ENCODE assay signal across 13 cellular contexts in the genomic region with DNA sequence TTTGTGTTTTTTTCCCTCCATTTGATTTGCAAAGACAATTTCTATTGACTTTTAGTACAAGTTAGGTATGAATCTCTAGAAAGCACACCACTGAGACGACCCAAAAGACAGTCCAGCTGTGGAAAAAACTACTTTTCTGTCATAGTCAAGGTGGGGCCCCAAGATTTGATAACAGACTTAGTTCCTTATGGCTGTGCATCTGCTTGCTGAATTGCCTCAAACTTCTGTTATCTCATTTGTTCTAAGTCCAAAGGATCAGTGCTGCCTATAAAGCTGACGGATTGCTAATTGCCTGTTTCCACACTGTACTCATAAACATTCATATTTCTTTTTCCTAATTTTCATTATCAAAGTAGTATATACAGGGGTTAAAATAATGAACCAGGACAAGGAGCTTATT.
DNase-seq lines count a peak whose midpoint lies in the region; ATAC-seq lines count a peak whose summit lies in the region.
"Had no signal": no experiment of that assay in that cellular context is flagged by ENCODE, and none has a peak within 500 bp of the region (broad histone marks: within the 10 kb centered on the region; RNA-seq: fewer than 3 reads in every experiment).

No MANE protein-coding gene starts in this region.

- no peak overlapping the region for H2AK5ac ChIP-seq in mesendoderm (ENCODE audit: low read length)

- no peak overlapping the region for H3K23ac ChIP-seq in mesendoderm (ENCODE audit: low read length)

- no peak overlapping the region for H2BK15ac ChIP-seq in mesendoderm (replicated peaks; ENCODE audit: low read depth)

- no CpG with 5 or more reads among the region's 2 CpGs for WGBS in mesendoderm (ENCODE audit: extremely low coverage, insufficient coverage, low lambda C conversion rate)

- H3K36me3 ChIP-seq in HUES48 (ENCODE audit: control insufficient read depth, insufficient read depth, low read length) (no peaks in the 10 kb centered on the region), iPS-18a (ENCODE audit: control insufficient read depth, low read depth, low read length) (no peaks in the 10 kb centered on the region), skeletal muscle satellite cell (ENCODE audit: insufficient read depth, low read length) (no peaks in the 10 kb centered on the region), mesendoderm (ENCODE audit: control insufficient read depth, insufficient read depth, low read length) (no peaks in the 10 kb centered on the region)
- H3K36me3 ChIP-seq: gastroesophageal sphincter had no signal

- no peak overlapping the region for H2BK5ac ChIP-seq in mesendoderm (ENCODE audit: low read length)

- H3K4me3 ChIP-seq in HUES48 (ENCODE audit: low read depth, low read length) (no peak overlapping the region; the same call in 1 of the 2 replicates), iPS-18a (ENCODE audit: low read length) (peak overlapping the region; percentile 31), skeletal muscle satellite cell (ENCODE audit: low read length) (no peak overlapping the region), mesendoderm (ENCODE audit: low read length) (no peak overlapping the region)
- H3K4me3 ChIP-seq: gastroesophageal sphincter had no signal

- DNase-seq in NCI-H2081 (lab: John Stamatoyannopoulos, UW): no peak
- no peak for DNase-seq in mesendoderm
- DNase-seq: activated CD4-positive, alpha-beta T cell treated with anti-CD3 and anti-CD28 coated beads, Interleukin-2, amount 50 U/mL, for 4 hours; activated T-cell treated with anti-CD3 and anti-CD28 coated beads, Interleukin-2, amount 50 U/mL, for 4 hours; central memory CD4-positive, alpha-beta T cell; immature natural killer cell had no signal

- no peak overlapping the region for H4K5ac ChIP-seq in mesendoderm (ENCODE audit: low read length)

- H3K4me2 ChIP-seq in skeletal muscle satellite cell (ENCODE audit: low read length) (peak overlapping the region; percentile 75), mesendoderm (ENCODE audit: low read length) (no peak overlapping the region)

- no peak overlapping the region for H3K56ac ChIP-seq in mesendoderm (ENCODE audit: low read length)

- H3K9ac ChIP-seq in HUES48 (ENCODE audit: low read depth, low read length) (peak overlapping the region; percentile 1; the same call in 1 of the 2 replicates), iPS-18a (ENCODE audit: low read length) (peak overlapping the region; percentile 36), skeletal muscle satellite cell (ENCODE audit: low read depth, low read length) (peak overlapping the region; percentile 62), mesendoderm (ENCODE audit: low read length) (no peak overlapping the region)

- ATAC-seq in HG02678 (IDR thresholded peaks at IDR 0.05; ENCODE audit: unreplicated experiment) (no peak), GM18861 (IDR thresholded peaks at IDR 0.05; ENCODE audit: unreplicated experiment) (no peak)
- ATAC-seq: activated T-cell treated with anti-CD3 and anti-CD28 coated beads, Interleukin-2, amount 50 U/mL, for 4 hours; gastroesophageal sphincter had no signal

- peaks cover 50% of the 10 kb centered on the region for H3K4me1 ChIP-seq in HUES48 (ENCODE audit: control insufficient read depth, insufficient read depth, low read length)
- peaks cover 35% of the 10 kb centered on the region for H3K4me1 ChIP-seq in iPS-18a (ENCODE audit: control insufficient read depth, low read depth, low read length)
- peaks cover 37% of the 10 kb centered on the region for H3K4me1 ChIP-seq in skeletal muscle satellite cell (ENCODE audit: control insufficient read depth, insufficient read depth, low read length)
- H3K4me1 ChIP-seq in mesendoderm (ENCODE audit: control insufficient read depth, low read depth, low read length): peaks cover 9% of the 10 kb centered on the region

- H3K9me3 ChIP-seq in HUES48 (ENCODE audit: control insufficient read depth, insufficient read depth, low read length): peaks cover 12% of the 10 kb centered on the region
- H3K9me3 ChIP-seq in iPS-18a (ENCODE audit: control insufficient read depth, low read depth, low read length): peaks cover 5% of the 10 kb centered on the region
- H3K9me3 ChIP-seq in skeletal muscle satellite cell (replicated peaks; ENCODE audit: low read length): no peaks in the 10 kb centered on the region
- H3K9me3 ChIP-seq: gastroesophageal sphincter had no signal

- peak overlapping the region; percentile 96 for H3K27ac ChIP-seq in HUES48 (ENCODE audit: low read depth, low read length)
- peak overlapping the region; percentile 97 for H3K27ac ChIP-seq in angular gyrus (ENCODE audit: low read depth, low read length)
- peak overlapping the region; percentile 83 for H3K27ac ChIP-seq in iPS-18a (ENCODE audit: low read length)
- H3K27ac ChIP-seq in mesendoderm (ENCODE audit: low read depth, low read length): no peak overlapping the region

- H3K79me1 ChIP-seq in mesendoderm (ENCODE audit: low read length): peaks cover 13% of the 10 kb centered on the region

- H4K8ac ChIP-seq in mesendoderm (ENCODE audit: low read depth, low read length): no peak overlapping the region

- no peak overlapping the region for H3K4ac ChIP-seq in mesendoderm (ENCODE audit: low read depth, low read length)

- peaks cover 20% of the 10 kb centered on the region for H3K79me2 ChIP-seq in mesendoderm (ENCODE audit: control insufficient read depth, insufficient read depth, low read length)

- no peak overlapping the region for H3K18ac ChIP-seq in mesendoderm (ENCODE audit: low read length)

- no peak overlapping the region for H2BK120ac ChIP-seq in mesendoderm (ENCODE audit: low read depth, low read length)

- H3K27me3 ChIP-seq in HUES48 (ENCODE audit: control insufficient read depth, insufficient read depth, low read length) (no peaks in the 10 kb centered on the region), iPS-18a (ENCODE audit: control insufficient read depth, insufficient read depth, low read length) (no peaks in the 10 kb centered on the region), skeletal muscle satellite cell (ENCODE audit: control insufficient read depth, insufficient read depth, low read length) (no peaks in the 10 kb centered on the region), mesendoderm (ENCODE audit: insufficient read depth, low read length, poor library complexity) (no peaks in the 10 kb centered on the region)
- H3K27me3 ChIP-seq: gastroesophageal sphincter had no signal
